ENCODE assay signal across 1 cellular context in genomic region chrX:154457491-154458115, GRCh38.
TF ChIP-seq lines count a peak whose summit lies in the region.

No MANE protein-coding gene starts in this region.

TF ChIP-seq in HEK293, 187 proteins besides CTCF, POLR2A, EP300 and RAD21 (continued from another document and continues in another):
- TF ChIP-seq, protein P1, sequence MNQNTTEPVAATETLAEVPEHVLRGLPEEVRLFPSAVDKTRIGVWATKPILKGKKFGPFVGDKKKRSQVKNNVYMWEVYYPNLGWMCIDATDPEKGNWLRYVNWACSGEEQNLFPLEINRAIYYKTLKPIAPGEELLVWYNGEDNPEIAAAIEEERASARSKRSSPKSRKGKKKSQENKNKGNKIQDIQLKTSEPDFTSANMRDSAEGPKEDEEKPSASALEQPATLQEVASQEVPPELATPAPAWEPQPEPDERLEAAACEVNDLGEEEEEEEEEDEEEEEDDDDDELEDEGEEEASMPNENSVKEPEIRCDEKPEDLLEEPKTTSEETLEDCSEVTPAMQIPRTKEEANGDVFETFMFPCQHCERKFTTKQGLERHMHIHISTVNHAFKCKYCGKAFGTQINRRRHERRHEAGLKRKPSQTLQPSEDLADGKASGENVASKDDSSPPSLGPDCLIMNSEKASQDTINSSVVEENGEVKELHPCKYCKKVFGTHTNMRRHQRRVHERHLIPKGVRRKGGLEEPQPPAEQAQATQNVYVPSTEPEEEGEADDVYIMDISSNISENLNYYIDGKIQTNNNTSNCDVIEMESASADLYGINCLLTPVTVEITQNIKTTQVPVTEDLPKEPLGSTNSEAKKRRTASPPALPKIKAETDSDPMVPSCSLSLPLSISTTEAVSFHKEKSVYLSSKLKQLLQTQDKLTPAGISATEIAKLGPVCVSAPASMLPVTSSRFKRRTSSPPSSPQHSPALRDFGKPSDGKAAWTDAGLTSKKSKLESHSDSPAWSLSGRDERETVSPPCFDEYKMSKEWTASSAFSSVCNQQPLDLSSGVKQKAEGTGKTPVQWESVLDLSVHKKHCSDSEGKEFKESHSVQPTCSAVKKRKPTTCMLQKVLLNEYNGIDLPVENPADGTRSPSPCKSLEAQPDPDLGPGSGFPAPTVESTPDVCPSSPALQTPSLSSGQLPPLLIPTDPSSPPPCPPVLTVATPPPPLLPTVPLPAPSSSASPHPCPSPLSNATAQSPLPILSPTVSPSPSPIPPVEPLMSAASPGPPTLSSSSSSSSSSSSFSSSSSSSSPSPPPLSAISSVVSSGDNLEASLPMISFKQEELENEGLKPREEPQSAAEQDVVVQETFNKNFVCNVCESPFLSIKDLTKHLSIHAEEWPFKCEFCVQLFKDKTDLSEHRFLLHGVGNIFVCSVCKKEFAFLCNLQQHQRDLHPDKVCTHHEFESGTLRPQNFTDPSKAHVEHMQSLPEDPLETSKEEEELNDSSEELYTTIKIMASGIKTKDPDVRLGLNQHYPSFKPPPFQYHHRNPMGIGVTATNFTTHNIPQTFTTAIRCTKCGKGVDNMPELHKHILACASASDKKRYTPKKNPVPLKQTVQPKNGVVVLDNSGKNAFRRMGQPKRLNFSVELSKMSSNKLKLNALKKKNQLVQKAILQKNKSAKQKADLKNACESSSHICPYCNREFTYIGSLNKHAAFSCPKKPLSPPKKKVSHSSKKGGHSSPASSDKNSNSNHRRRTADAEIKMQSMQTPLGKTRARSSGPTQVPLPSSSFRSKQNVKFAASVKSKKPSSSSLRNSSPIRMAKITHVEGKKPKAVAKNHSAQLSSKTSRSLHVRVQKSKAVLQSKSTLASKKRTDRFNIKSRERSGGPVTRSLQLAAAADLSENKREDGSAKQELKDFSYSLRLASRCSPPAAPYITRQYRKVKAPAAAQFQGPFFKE (tag by site-specific recombination; IDR thresholded peaks at IDR 0.05; ENCODE audit: borderline replicate concordance): no peak
- TF ChIP-seq, protein P2, sequence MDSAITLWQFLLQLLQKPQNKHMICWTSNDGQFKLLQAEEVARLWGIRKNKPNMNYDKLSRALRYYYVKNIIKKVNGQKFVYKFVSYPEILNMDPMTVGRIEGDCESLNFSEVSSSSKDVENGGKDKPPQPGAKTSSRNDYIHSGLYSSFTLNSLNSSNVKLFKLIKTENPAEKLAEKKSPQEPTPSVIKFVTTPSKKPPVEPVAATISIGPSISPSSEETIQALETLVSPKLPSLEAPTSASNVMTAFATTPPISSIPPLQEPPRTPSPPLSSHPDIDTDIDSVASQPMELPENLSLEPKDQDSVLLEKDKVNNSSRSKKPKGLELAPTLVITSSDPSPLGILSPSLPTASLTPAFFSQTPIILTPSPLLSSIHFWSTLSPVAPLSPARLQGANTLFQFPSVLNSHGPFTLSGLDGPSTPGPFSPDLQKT (IDR thresholded peaks at IDR 0.05; ENCODE audit: borderline replicate concordance, low read depth, low read length): no peak
- TF ChIP-seq ZBTB17 (tag by site-specific recombination; IDR thresholded peaks at IDR 0.05) (peak; percentile 40), ZNF621 (tag by site-specific recombination; IDR thresholded peaks at IDR 0.05) (no peak), ZEB2 (tag by site-specific recombination; IDR thresholded peaks at IDR 0.05) (0 out of 2 replicates have a peak, but pooled peaks have one; percentile 65), ZBTB20 (tag by site-specific recombination; IDR thresholded peaks at IDR 0.05) (peak; percentile 17; the same call in 1 of the 2 replicates), ZNF398 (tag by site-specific recombination; IDR thresholded peaks at IDR 0.05) (no peak), EGR2 (tag by site-specific recombination; IDR thresholded peaks at IDR 0.05; ENCODE audit: low read depth) (no peak), ZNF585B (tag by site-specific recombination; IDR thresholded peaks at IDR 0.05) (peak; percentile 46), OVOL3 (tag by site-specific recombination; IDR thresholded peaks at IDR 0.05) (no peak), ZNF571 (tag by site-specific recombination; IDR thresholded peaks at IDR 0.05) (no peak), ZNF2 (tag by site-specific recombination; IDR thresholded peaks at IDR 0.05) (no peak), ZNF549 (tag by site-specific recombination; IDR thresholded peaks at IDR 0.05) (no peak), BCL11A (tag by site-specific recombination; IDR thresholded peaks at IDR 0.05; ENCODE audit: low read depth) (0 out of 2 replicates have a peak, but pooled peaks have one; percentile 44), ZNF654 (tag by site-specific recombination; IDR thresholded peaks at IDR 0.05; ENCODE audit: low read depth) (no peak), REPIN1 (tag by site-specific recombination; IDR thresholded peaks at IDR 0.05; ENCODE audit: low read depth) (no peak; the same call in 1 of the 2 replicates), ZFP69B (tag by site-specific recombination; IDR thresholded peaks at IDR 0.05) (0 out of 2 replicates have a peak, but pooled peaks have one; percentile 22), YY1 (tag by site-specific recombination; IDR thresholded peaks at IDR 0.05) (no peak), HOXA7 (CRISPR knock-in tag; IDR thresholded peaks at IDR 0.05; ENCODE audit: borderline replicate concordance) (no peak), ZNF366 (tag by site-specific recombination; conservative IDR thresholded peaks at IDR 0.05) (peak; percentile 76), ZNF416 (tag by site-specific recombination; IDR thresholded peaks at IDR 0.05) (no peak), ZBTB21 (tag by site-specific recombination; IDR thresholded peaks at IDR 0.05) (0 out of 2 replicates have a peak, but pooled peaks have one; percentile 27), KLF7 (tag by site-specific recombination; IDR thresholded peaks at IDR 0.05; ENCODE audit: borderline replicate concordance) (peak; percentile 34; the same call in 1 of the 2 replicates), ZNF266 (tag by site-specific recombination; IDR thresholded peaks at IDR 0.05; ENCODE audit: low read depth) (no peak), GLI2 (tag by site-specific recombination; IDR thresholded peaks at IDR 0.05; ENCODE audit: borderline replicate concordance, low read depth) (no peak), ZNF426 (tag by site-specific recombination; IDR thresholded peaks at IDR 0.05) (no peak), ZIC2 (tag by site-specific recombination; IDR thresholded peaks at IDR 0.05) (no peak), ZNF214 (tag by site-specific recombination; IDR thresholded peaks at IDR 0.05; ENCODE audit: borderline replicate concordance) (no peak), ZNF274 (IDR thresholded peaks at IDR 0.05; ENCODE audit: low read length) (no peak), ZNF274 (tag by site-specific recombination; IDR thresholded peaks at IDR 0.05; ENCODE audit: borderline replicate concordance) (no peak), ZNF510 (tag by site-specific recombination; IDR thresholded peaks at IDR 0.05; ENCODE audit: insufficient replicate concordance) (no peak), KLF1 (tag by site-specific recombination; IDR thresholded peaks at IDR 0.05) (peak; percentile 33; the same call in 1 of the 2 replicates), ZNF324 (tag by site-specific recombination; IDR thresholded peaks at IDR 0.05) (0 out of 2 replicates have a peak, but pooled peaks have one; percentile 23), KLF10 (tag by site-specific recombination; IDR thresholded peaks at IDR 0.05) (peak; percentile 51; the same call in 1 of the 2 replicates), ZNF169 (tag by site-specific recombination; IDR thresholded peaks at IDR 0.05) (no peak), ZNF561 (tag by site-specific recombination; IDR thresholded peaks at IDR 0.05; ENCODE audit: borderline replicate concordance) (no peak), ZNF423 (tag by site-specific recombination; IDR thresholded peaks at IDR 0.05) (no peak), TSHZ1 (tag by site-specific recombination; IDR thresholded peaks at IDR 0.05; ENCODE audit: borderline replicate concordance) (no peak), ZNF23 (tag by site-specific recombination; IDR thresholded peaks at IDR 0.05; ENCODE audit: borderline replicate concordance) (no peak), ZNF514 (tag by site-specific recombination; IDR thresholded peaks at IDR 0.05) (no peak), KLF17 (tag by site-specific recombination; IDR thresholded peaks at IDR 0.05) (no peak)
- TF ChIP-seq, protein P3, sequence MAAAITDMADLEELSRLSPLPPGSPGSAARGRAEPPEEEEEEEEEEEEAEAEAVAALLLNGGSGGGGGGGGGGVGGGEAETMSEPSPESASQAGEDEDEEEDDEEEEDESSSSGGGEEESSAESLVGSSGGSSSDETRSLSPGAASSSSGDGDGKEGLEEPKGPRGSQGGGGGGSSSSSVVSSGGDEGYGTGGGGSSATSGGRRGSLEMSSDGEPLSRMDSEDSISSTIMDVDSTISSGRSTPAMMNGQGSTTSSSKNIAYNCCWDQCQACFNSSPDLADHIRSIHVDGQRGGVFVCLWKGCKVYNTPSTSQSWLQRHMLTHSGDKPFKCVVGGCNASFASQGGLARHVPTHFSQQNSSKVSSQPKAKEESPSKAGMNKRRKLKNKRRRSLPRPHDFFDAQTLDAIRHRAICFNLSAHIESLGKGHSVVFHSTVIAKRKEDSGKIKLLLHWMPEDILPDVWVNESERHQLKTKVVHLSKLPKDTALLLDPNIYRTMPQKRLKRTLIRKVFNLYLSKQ (tag by site-specific recombination; IDR thresholded peaks at IDR 0.05; ENCODE audit: borderline replicate concordance): no peak
- TF ChIP-seq, protein P4, sequence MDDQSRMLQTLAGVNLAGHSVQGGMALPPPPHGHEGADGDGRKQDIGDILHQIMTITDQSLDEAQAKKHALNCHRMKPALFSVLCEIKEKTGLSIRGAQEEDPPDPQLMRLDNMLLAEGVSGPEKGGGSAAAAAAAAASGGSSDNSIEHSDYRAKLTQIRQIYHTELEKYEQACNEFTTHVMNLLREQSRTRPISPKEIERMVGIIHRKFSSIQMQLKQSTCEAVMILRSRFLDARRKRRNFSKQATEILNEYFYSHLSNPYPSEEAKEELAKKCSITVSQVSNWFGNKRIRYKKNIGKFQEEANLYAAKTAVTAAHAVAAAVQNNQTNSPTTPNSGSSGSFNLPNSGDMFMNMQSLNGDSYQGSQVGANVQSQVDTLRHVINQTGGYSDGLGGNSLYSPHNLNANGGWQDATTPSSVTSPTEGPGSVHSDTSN (CRISPR knock-in tag; IDR thresholded peaks at IDR 0.05): no peak
- TF ChIP-seq, protein P5, sequence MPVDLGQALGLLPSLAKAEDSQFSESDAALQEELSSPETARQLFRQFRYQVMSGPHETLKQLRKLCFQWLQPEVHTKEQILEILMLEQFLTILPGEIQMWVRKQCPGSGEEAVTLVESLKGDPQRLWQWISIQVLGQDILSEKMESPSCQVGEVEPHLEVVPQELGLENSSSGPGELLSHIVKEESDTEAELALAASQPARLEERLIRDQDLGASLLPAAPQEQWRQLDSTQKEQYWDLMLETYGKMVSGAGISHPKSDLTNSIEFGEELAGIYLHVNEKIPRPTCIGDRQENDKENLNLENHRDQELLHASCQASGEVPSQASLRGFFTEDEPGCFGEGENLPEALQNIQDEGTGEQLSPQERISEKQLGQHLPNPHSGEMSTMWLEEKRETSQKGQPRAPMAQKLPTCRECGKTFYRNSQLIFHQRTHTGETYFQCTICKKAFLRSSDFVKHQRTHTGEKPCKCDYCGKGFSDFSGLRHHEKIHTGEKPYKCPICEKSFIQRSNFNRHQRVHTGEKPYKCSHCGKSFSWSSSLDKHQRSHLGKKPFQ (tag by site-specific recombination; IDR thresholded peaks at IDR 0.05): no peak
